In genomic region chr3:16317561-16317945, GRCh38 we compare ENCODE assay signal across 21 cellular contexts. TPM values are rescaled to one million over a fixed set of nuclear protein-coding genes. Genes with fewer than 3 reads are reported as not detected.
A peak's percentile ranks its signal among the peaks of the same experiment; 100 is the strongest.
DNase-seq lines count a peak whose midpoint lies in the region; ATAC-seq and TF ChIP-seq lines count a peak whose summit lies in the region.
"Had no signal": no experiment of that assay in that cellular context is flagged by ENCODE, and none has a peak within 500 bp of the region (broad histone marks: within the 10 kb centered on the region; RNA-seq: fewer than 3 reads in every experiment).

No MANE protein-coding gene starts in this region.

- H3K36me3 Mint-ChIP-seq in activated CD4-positive, alpha-beta T cell treated with anti-CD3 and anti-CD28 coated beads, Interleukin-2, amount 10 ng/mL, durations not matched to agents 24 days and 14 days (ENCODE audit: low read depth) = peaks cover 78% of the 10 kb centered on the region
- peaks cover 25% of the 10 kb centered on the region for H3K36me3 Mint-ChIP-seq in Caco-2 (ENCODE audit: insufficient read depth, unreplicated experiment)
- peaks cover 81% of the 10 kb centered on the region for H3K36me3 Mint-ChIP-seq in activated naive CD8-positive, alpha-beta T cell treated with anti-CD3 and anti-CD28 coated beads for 36 hours
- peaks cover 31% of the 10 kb centered on the region for H3K36me3 Mint-ChIP-seq in natural killer cell treated with Interleukin-12 subunit alpha and Interleukin-12 subunit beta and Interleukin-15 and Interleukin-18, amount 100 ng/mL, for 72 hours

- H3K27ac ChIP-seq in SJCRH30 = no peak overlapping the region
- H3K27ac ChIP-seq: A549, BLaER1, coronary artery, heart right ventricle, left lung, RWPE1, vagina had no signal

- CTCF ChIA-PET in Caco-2 (lab: Charles Lee) = no interaction called here

- DNase-seq in activated CD4-positive, alpha-beta T cell treated with anti-CD3 and anti-CD28 coated beads, Interleukin-2, amount 10 ng/mL, durations not matched to agents 24 days and 14 days = peak; percentile 60
- no peak for DNase-seq in activated CD4-positive, alpha-beta T cell treated with anti-CD3 and anti-CD28 coated beads for 1 hour
- DNase-seq in Caco-2 (no peak), ecto neural progenitor cell (ENCODE audit: low spot score) (no peak), HUDEP-2 (lab: John Stamatoyannopoulos, UW; ENCODE audit: unreplicated experiment in 76 of 76) (no peak), SJCRH30 (no peak)
- DNase-seq in activated naive CD8-positive, alpha-beta T cell treated with anti-CD3 and anti-CD28 coated beads for 36 hours = no peak
- DNase-seq in natural killer cell treated with Interleukin-12 subunit alpha and Interleukin-12 subunit beta and Interleukin-15 and Interleukin-18, amount 100 ng/mL, for 72 hours (ENCODE audit: low spot score) = no peak
- DNase-seq: activated CD4-positive, CD25-positive, alpha-beta regulatory T cell treated with anti-CD3 and anti-CD28 coated beads, Interleukin-2, amount 50 U/mL, for 72 hours; heart right ventricle; left lung; NCI-H1417; NCI-H510A; small intestine; stimulated activated CD4-positive, alpha-beta T cell treated with anti-CD3 and anti-CD28 coated beads, Interleukin-2, amount 100 ng/mL, for 48 hours; substantia nigra had no signal

- no peak overlapping the region for H3K4me3 Mint-ChIP-seq in activated CD4-positive, alpha-beta T cell treated with anti-CD3 and anti-CD28 coated beads, Interleukin-2, amount 10 ng/mL, durations not matched to agents 24 days and 14 days
- H3K4me3 Mint-ChIP-seq in Caco-2 (ENCODE audit: unreplicated experiment) = no peak overlapping the region
- no peak overlapping the region for H3K4me3 Mint-ChIP-seq in activated naive CD8-positive, alpha-beta T cell treated with anti-CD3 and anti-CD28 coated beads for 36 hours
- no peak overlapping the region for H3K4me3 Mint-ChIP-seq in natural killer cell treated with Interleukin-12 subunit alpha and Interleukin-12 subunit beta and Interleukin-15 and Interleukin-18, amount 100 ng/mL, for 72 hours

- POLR2A ChIA-PET in Caco-2 (lab: Charles Lee) = no interaction called here

- no TSS peak for BruUV-seq in Caco-2 (replicated peaks; lab: Mats Ljungman, UMichigan)

- no peak for ATAC-seq in natural killer cell treated with Interleukin-12 subunit alpha and Interleukin-12 subunit beta and Interleukin-15 and Interleukin-18, amount 100 ng/mL, for 72 hours
- ATAC-seq: heart right ventricle had no signal

- H3K27ac Mint-ChIP-seq in activated CD4-positive, alpha-beta T cell treated with anti-CD3 and anti-CD28 coated beads, Interleukin-2, amount 10 ng/mL, durations not matched to agents 24 days and 14 days = peak overlapping the region; percentile 65
- H3K27ac Mint-ChIP-seq in Caco-2 (ENCODE audit: unreplicated experiment) = peak overlapping the region; percentile 49
- H3K27ac Mint-ChIP-seq in activated naive CD8-positive, alpha-beta T cell treated with anti-CD3 and anti-CD28 coated beads for 36 hours = peak overlapping the region; percentile 97
- H3K27ac Mint-ChIP-seq in natural killer cell treated with Interleukin-12 subunit alpha and Interleukin-12 subunit beta and Interleukin-15 and Interleukin-18, amount 100 ng/mL, for 72 hours = peak overlapping the region; percentile 68

- no peaks in the 10 kb centered on the region for H3K27me3 ChIP-seq in Caco-2 (replicated peaks; ENCODE audit: control insufficient read depth, insufficient read depth, low read length)
- no peaks in the 10 kb centered on the region for H3K27me3 ChIP-seq in SJCRH30
- H3K27me3 ChIP-seq: BLaER1, heart right ventricle, left lung, vagina had no signal

- no peak for TF ChIP-seq CTCF in Caco-2 (IDR thresholded peaks at IDR 0.05; ENCODE audit: insufficient read depth in 1 of 2, low read depth in 1 of 2, low read length in 1 of 2, severe bottlenecking in 1 of 2, unreplicated experiment in 1 of 2)

- H3K4me3 ChIP-seq in Caco-2 (ENCODE audit: low read depth, low read length) (no peak overlapping the region), SJCRH30 (no peak overlapping the region)
- H3K4me3 ChIP-seq: A549, BLaER1, coronary artery, heart right ventricle, left lung, vagina had no signal

- no peaks in the 10 kb centered on the region for H3K27me3 Mint-ChIP-seq in activated CD4-positive, alpha-beta T cell treated with anti-CD3 and anti-CD28 coated beads, Interleukin-2, amount 10 ng/mL, durations not matched to agents 24 days and 14 days
- H3K27me3 Mint-ChIP-seq in Caco-2 (ENCODE audit: insufficient read depth, unreplicated experiment) = no peaks in the 10 kb centered on the region
- H3K27me3 Mint-ChIP-seq in activated naive CD8-positive, alpha-beta T cell treated with anti-CD3 and anti-CD28 coated beads for 36 hours = no peaks in the 10 kb centered on the region
- H3K27me3 Mint-ChIP-seq in natural killer cell treated with Interleukin-12 subunit alpha and Interleukin-12 subunit beta and Interleukin-15 and Interleukin-18, amount 100 ng/mL, for 72 hours = no peaks in the 10 kb centered on the region

- H3K4me1 ChIP-seq in Caco-2 = peaks cover 22% of the 10 kb centered on the region
- peaks cover 3% of the 10 kb centered on the region; the same call in 1 of the 2 replicates for H3K4me1 ChIP-seq in SJCRH30
- H3K4me1 ChIP-seq: A549 had no signal

- peaks cover 2% of the 10 kb centered on the region for H3K36me3 ChIP-seq in Caco-2 (ENCODE audit: control insufficient read depth, insufficient read depth, low read length)
- peaks cover 10% of the 10 kb centered on the region; the same call in 1 of the 2 replicates for H3K36me3 ChIP-seq in SJCRH30

- H3K9me3 Mint-ChIP-seq in activated CD4-positive, alpha-beta T cell treated with anti-CD3 and anti-CD28 coated beads, Interleukin-2, amount 10 ng/mL, durations not matched to agents 24 days and 14 days = no peaks in the 10 kb centered on the region
- no peaks in the 10 kb centered on the region for H3K9me3 Mint-ChIP-seq in Caco-2 (ENCODE audit: unreplicated experiment)
- no peaks in the 10 kb centered on the region for H3K9me3 Mint-ChIP-seq in activated naive CD8-positive, alpha-beta T cell treated with anti-CD3 and anti-CD28 coated beads for 36 hours
- H3K9me3 Mint-ChIP-seq in natural killer cell treated with Interleukin-12 subunit alpha and Interleukin-12 subunit beta and Interleukin-15 and Interleukin-18, amount 100 ng/mL, for 72 hours = no peaks in the 10 kb centered on the region

- H3K9me3 ChIP-seq in Caco-2 = no peaks in the 10 kb centered on the region
- no peaks in the 10 kb centered on the region for H3K9me3 ChIP-seq in SJCRH30 (replicated peaks)
- H3K9me3 ChIP-seq: A549, BLaER1, heart right ventricle, left lung, vagina had no signal

- intact Hi-C loops in activated CD4-positive, alpha-beta T cell treated with anti-CD3 and anti-CD28 coated beads, Interleukin-2, amount 10 ng/mL, durations not matched to agents 24 days and 14 days (cut with micrococcal nuclease) = no loop called here
- intact Hi-C loops in Caco-2 (cut with micrococcal nuclease; ENCODE audit: unreplicated experiment) = no loop called here

- peaks cover 74% of the 10 kb centered on the region for H3K4me1 Mint-ChIP-seq in activated CD4-positive, alpha-beta T cell treated with anti-CD3 and anti-CD28 coated beads, Interleukin-2, amount 10 ng/mL, durations not matched to agents 24 days and 14 days
- H3K4me1 Mint-ChIP-seq in Caco-2 (ENCODE audit: low read depth, unreplicated experiment) = no peaks in the 10 kb centered on the region
- H3K4me1 Mint-ChIP-seq in activated naive CD8-positive, alpha-beta T cell treated with anti-CD3 and anti-CD28 coated beads for 36 hours = peaks cover 87% of the 10 kb centered on the region
- H3K4me1 Mint-ChIP-seq in natural killer cell treated with Interleukin-12 subunit alpha and Interleukin-12 subunit beta and Interleukin-15 and Interleukin-18, amount 100 ng/mL, for 72 hours (ENCODE audit: low read depth in 2 of 2) = peaks cover 49 to 51% of the 10 kb centered on the region in 2 donors

RNA-seq across cellular contexts. Expression of gene OXNAD1, which starts 52.5 kb away (rescaled TPM):
- total RNA-seq in activated CD4-positive, alpha-beta T cell treated with anti-CD3 and anti-CD28 coated beads, Interleukin-2, amount 10 ng/mL, durations not matched to agents 24 days and 14 days = 27.1 and 29.8 TPM in 2 replicates
- 20.0 and 22.9 TPM in 2 replicates for total RNA-seq in Caco-2 (2022)
- 10 to 100 TPM; 37.9 to 41.8 TPM for total RNA-seq in activated naive CD8-positive, alpha-beta T cell treated with anti-CD3 and anti-CD28 coated beads for 36 hours
- 10 to 100 TPM; 16.0 to 31.4 TPM for total RNA-seq in natural killer cell treated with Interleukin-12 subunit alpha and Interleukin-12 subunit beta and Interleukin-15 and Interleukin-18, amount 100 ng/mL, for 72 hours
- 14.7 and 18.1 TPM in 2 replicates for total RNA-seq in SJCRH30 (2014; rRNA removed; shearing (Covaris generic))

RNA-seq across cellular contexts. Expression of gene DPH3, which starts 52.8 kb away (rescaled TPM):
- total RNA-seq in activated CD4-positive, alpha-beta T cell treated with anti-CD3 and anti-CD28 coated beads, Interleukin-2, amount 10 ng/mL, durations not matched to agents 24 days and 14 days = 27.6 and 30.1 TPM in 2 replicates
- total RNA-seq in Caco-2 (2022) = 25.6 and 30.0 TPM in 2 replicates
- total RNA-seq in activated naive CD8-positive, alpha-beta T cell treated with anti-CD3 and anti-CD28 coated beads for 36 hours = 10 to 100 TPM; 28.2 to 28.7 TPM
- total RNA-seq in natural killer cell treated with Interleukin-12 subunit alpha and Interleukin-12 subunit beta and Interleukin-15 and Interleukin-18, amount 100 ng/mL, for 72 hours = 10 to 100 TPM; 24.4 to 25.7 TPM
- 22.4 and 24.1 TPM in 2 replicates for total RNA-seq in SJCRH30 (2014; rRNA removed; shearing (Covaris generic))
